10 cellular contexts compared by ENCODE assay signal in genomic region chr1:85692730-85693314, GRCh38. TPM values are rescaled to one million over a fixed set of nuclear protein-coding genes. Genes with fewer than 3 reads are reported as not detected.
DNase-seq lines count a peak whose midpoint lies in the region; ATAC-seq and TF ChIP-seq lines count a peak whose summit lies in the region.
"Had no signal": no experiment of that assay in that cellular context is flagged by ENCODE, and none has a peak within 500 bp of the region (broad histone marks: within the 10 kb centered on the region; RNA-seq: fewer than 3 reads in every experiment).

No MANE protein-coding gene starts in this region.

- ATAC-seq in activated naive CD4-positive, alpha-beta T cell treated with anti-CD3 and anti-CD28 coated beads, Interleukin-2, amount 50 U/mL, for 72 hours = no peak
- ATAC-seq in GM21576 (IDR thresholded peaks at IDR 0.05; ENCODE audit: unreplicated experiment) = no peak

- TF ChIP-seq CTCF in astrocyte of the cerebellum (IDR thresholded peaks at IDR 0.05; ENCODE audit: low read depth, low read length, missing control alignments) = no peak

- H3K4me3 ChIP-seq in astrocyte of the cerebellum (ENCODE audit: low read depth, low read length) = no peak overlapping the region
- H3K4me3 ChIP-seq: HAP-1 had no signal

- peak; percentile 16 for DNase-seq in Ammon's horn (ENCODE audit: low spot score)
- peak; percentile 32 for DNase-seq in HS-5 (ENCODE audit: low read depth)
- DNase-seq in astrocyte of the cerebellum (ENCODE audit: low read depth) = peak; percentile 67
- DNase-seq in lung microvascular endothelial cell (ENCODE audit: low read depth in 2 of 2) = peak; percentile 75 to 76
- no peak for DNase-seq in MV-4-11 (lab: John Stamatoyannopoulos, UW)
- DNase-seq in activated naive CD4-positive, alpha-beta T cell treated with anti-CD3 and anti-CD28 coated beads, Interleukin-2, amount 50 U/mL, for 72 hours (ENCODE audit: low spot score in 2 of 2) = no peak
- DNase-seq in T-helper 9 cell = no peak
- DNase-seq: activated naive CD4-positive, alpha-beta T cell treated with Interleukin-2 at 50 U/mL for 16 hours had no signal

- no peak overlapping the region for H3K27ac Mint-ChIP-seq in activated naive CD4-positive, alpha-beta T cell treated with anti-CD3 and anti-CD28 coated beads, Interleukin-2, amount 50 U/mL, for 72 hours

- in situ Hi-C loops in astrocyte of the cerebellum (cut with HindIII; ENCODE audit: low sequenced_read_pairs) = loop anchor here (5.0 kb wide), 1 partner anchor 86 kb away; no protein-coding TSS in a partner anchor

- peaks cover 0 to 12% of the 10 kb centered on the region in 2 donors for H3K36me3 Mint-ChIP-seq in activated naive CD4-positive, alpha-beta T cell treated with anti-CD3 and anti-CD28 coated beads, Interleukin-2, amount 50 U/mL, for 72 hours

- no peaks in the 10 kb centered on the region for H3K9me3 Mint-ChIP-seq in activated naive CD4-positive, alpha-beta T cell treated with anti-CD3 and anti-CD28 coated beads, Interleukin-2, amount 50 U/mL, for 72 hours

RNA-seq across cellular contexts. Expression of gene ZNHIT6, which starts 15.4 kb away (rescaled TPM):
- total RNA-seq in lung microvascular endothelial cell = 6.8 and 11.1 TPM in 2 replicates
- total RNA-seq in activated naive CD4-positive, alpha-beta T cell treated with anti-CD3 and anti-CD28 coated beads, Interleukin-2, amount 50 U/mL, for 72 hours = 10 to 100 TPM in 1 of 2 donors, 1 to 10 TPM in 1; 9.2 to 17.0 TPM

Comparison
In these comparisons a context has a peak if more than half of its experiments do, and no peak if none do; other contexts are left out.
1. DNase-seq: peak in Ammon's horn (single experiment), HS-5 (single experiment), astrocyte of the cerebellum (single experiment) and lung microvascular endothelial cell (2 of 2); none in MV-4-11 (single experiment), activated naive CD4-positive, alpha-beta T cell treated with anti-CD3 and anti-CD28 coated beads, Interleukin-2, amount 50 U/mL, for 72 hours (0 of 2) and T-helper 9 cell (single experiment).